Comparison of ENCODE assay signal across 18 cellular contexts in the genomic region with DNA sequence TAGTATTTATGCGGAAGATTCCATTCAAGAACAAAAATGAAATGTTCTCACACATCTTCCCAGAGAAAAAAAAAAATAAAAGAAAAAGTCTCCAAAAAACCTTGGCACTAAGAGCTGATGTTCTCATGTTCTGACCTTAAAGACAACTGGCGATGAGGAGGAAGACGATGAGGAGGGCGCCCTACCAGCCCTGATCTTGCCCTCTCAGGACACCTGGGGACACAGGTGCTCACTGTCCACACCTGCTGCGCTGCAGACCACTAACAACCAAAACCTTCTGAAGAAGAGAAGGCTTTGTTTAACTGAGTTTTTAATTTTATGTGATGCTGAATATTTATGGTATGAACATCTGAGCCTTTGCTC.
DNase-seq lines count a peak whose midpoint lies in the region; ATAC-seq and TF ChIP-seq lines count a peak whose summit lies in the region.
"Had no signal": no experiment of that assay in that cellular context is flagged by ENCODE, and none has a peak within 500 bp of the region (broad histone marks: within the 10 kb centered on the region; RNA-seq: fewer than 3 reads in every experiment).

No MANE protein-coding gene starts in this region.

- peak overlapping the region; percentile 77 to 97 (median 96) for H3K27ac Mint-ChIP-seq in CD14-positive monocyte
- H3K27ac Mint-ChIP-seq in CD4-positive, alpha-beta memory T cell = peak overlapping the region in 5 of 7 donors; percentile 14 to 88 (median 80)
- peak overlapping the region; percentile 93 for H3K27ac Mint-ChIP-seq in activated naive CD8-positive, alpha-beta T cell treated with anti-CD3 and anti-CD28 coated beads for 36 hours
- peak overlapping the region; percentile 75 to 88 for H3K27ac Mint-ChIP-seq in natural killer cell treated with Interleukin-12 subunit alpha and Interleukin-12 subunit beta and Interleukin-15 and Interleukin-18, amount 100 ng/mL, for 72 hours
- H3K27ac Mint-ChIP-seq: B cell, GM23338 had no signal

- no peak overlapping the region for H3K4me3 ChIP-seq in CD4-positive, alpha-beta memory T cell (ENCODE audit: low read length in 2 of 2)
- H3K4me3 ChIP-seq: colonic mucosa, GM23338, left lung, prostate gland had no signal

- intact Hi-C loops in CD14-positive monocyte (cut with micrococcal nuclease) = no loop called here
- intact Hi-C loops in CD4-positive, alpha-beta memory T cell (cut with micrococcal nuclease) = loop anchor here (1.0 to 10.0 kb wide), 2 partner anchors 22 to 51 kb away; no protein-coding TSS in a partner anchor

- no peaks in the 10 kb centered on the region for H3K36me3 ChIP-seq in CD4-positive, alpha-beta memory T cell (ENCODE audit: insufficient read depth, low read length)
- H3K36me3 ChIP-seq: colonic mucosa, left lung, prostate gland had no signal

- peaks cover 17 to 27% of the 10 kb centered on the region in 2 donors for H3K36me3 Mint-ChIP-seq in CD14-positive monocyte
- H3K36me3 Mint-ChIP-seq in CD4-positive, alpha-beta memory T cell = peaks cover 0 to 4% of the 10 kb centered on the region in 2 donors
- H3K36me3 Mint-ChIP-seq in activated naive CD8-positive, alpha-beta T cell treated with anti-CD3 and anti-CD28 coated beads for 36 hours = peaks cover 11% of the 10 kb centered on the region
- H3K36me3 Mint-ChIP-seq in natural killer cell treated with Interleukin-12 subunit alpha and Interleukin-12 subunit beta and Interleukin-15 and Interleukin-18, amount 100 ng/mL, for 72 hours = no peaks in the 10 kb centered on the region

- peaks cover 0 to 3% (median 2%) of the 10 kb centered on the region in 3 donors for H3K27me3 Mint-ChIP-seq in CD14-positive monocyte (ENCODE audit: low read depth in 3 of 3)
- H3K27me3 Mint-ChIP-seq in CD4-positive, alpha-beta memory T cell = no peaks in the 10 kb centered on the region
- no peaks in the 10 kb centered on the region for H3K27me3 Mint-ChIP-seq in activated naive CD8-positive, alpha-beta T cell treated with anti-CD3 and anti-CD28 coated beads for 36 hours
- H3K27me3 Mint-ChIP-seq in natural killer cell treated with Interleukin-12 subunit alpha and Interleukin-12 subunit beta and Interleukin-15 and Interleukin-18, amount 100 ng/mL, for 72 hours = no peaks in the 10 kb centered on the region
- H3K27me3 Mint-ChIP-seq: B cell had no signal

- no peak for ATAC-seq in natural killer cell treated with Interleukin-12 subunit alpha and Interleukin-12 subunit beta and Interleukin-15 and Interleukin-18, amount 100 ng/mL, for 72 hours
- ATAC-seq in SK-N-SH treated with all-trans-retinoic acid at 6 μM for 48 hours (no peak), omental fat pad (ENCODE audit: low FRiP score) (no peak)
- ATAC-seq: GM23338, left lung, Right ventricle myocardium inferior had no signal

- H3K9me3 Mint-ChIP-seq in CD14-positive monocyte = no peaks in the 10 kb centered on the region
- no peaks in the 10 kb centered on the region for H3K9me3 Mint-ChIP-seq in CD4-positive, alpha-beta memory T cell
- peaks cover 1% of the 10 kb centered on the region for H3K9me3 Mint-ChIP-seq in activated naive CD8-positive, alpha-beta T cell treated with anti-CD3 and anti-CD28 coated beads for 36 hours
- no peaks in the 10 kb centered on the region for H3K9me3 Mint-ChIP-seq in natural killer cell treated with Interleukin-12 subunit alpha and Interleukin-12 subunit beta and Interleukin-15 and Interleukin-18, amount 100 ng/mL, for 72 hours
- H3K9me3 Mint-ChIP-seq: GM23338 had no signal

- peak overlapping the region in 1 of 2 donors; percentile 67 for H3K4me3 Mint-ChIP-seq in CD14-positive monocyte
- peak overlapping the region in 6 of 8 donors; percentile 66 to 82 (median 76) for H3K4me3 Mint-ChIP-seq in CD4-positive, alpha-beta memory T cell
- peak overlapping the region; percentile 66 for H3K4me3 Mint-ChIP-seq in activated naive CD8-positive, alpha-beta T cell treated with anti-CD3 and anti-CD28 coated beads for 36 hours
- peak overlapping the region; percentile 82 for H3K4me3 Mint-ChIP-seq in natural killer cell treated with Interleukin-12 subunit alpha and Interleukin-12 subunit beta and Interleukin-15 and Interleukin-18, amount 100 ng/mL, for 72 hours
- H3K4me3 Mint-ChIP-seq: B cell, GM23338 had no signal

- no peaks in the 10 kb centered on the region for H3K9me3 ChIP-seq in CD4-positive, alpha-beta memory T cell (ENCODE audit: control insufficient read depth in 1 of 2, low read length in 2 of 2)
- H3K9me3 ChIP-seq: colonic mucosa, left lung, prostate gland, spleen had no signal

- CTCF ChIA-PET in CD4-positive, alpha-beta memory T cell (lab: Charles Lee; ENCODE audit: partially characterized antibody) = interaction anchor here (0.9 to 1.2 kb wide), 3 partner anchors 35 to 73 kb away, joined by 3 to 5 read pairs (median 3); no protein-coding TSS in a partner anchor

- DNase-seq in CD14-positive monocyte (ENCODE audit: low spot score) (no peak), DMS79 treated with DMSO at 0.1 percent for 48 hours (lab: John Stamatoyannopoulos, UW) (no peak), omental fat pad (ENCODE audit: low spot score) (no peak)
- no peak for DNase-seq in CD4-positive, alpha-beta memory T cell
- DNase-seq in activated naive CD8-positive, alpha-beta T cell treated with anti-CD3 and anti-CD28 coated beads for 36 hours = no peak
- DNase-seq in natural killer cell treated with Interleukin-12 subunit alpha and Interleukin-12 subunit beta and Interleukin-15 and Interleukin-18, amount 100 ng/mL, for 72 hours (ENCODE audit: low spot score) = no peak
- DNase-seq: colonic mucosa, left lung, NCI-H187, NCI-H446, spleen, T-helper 9 cell, trophoblast cell had no signal

- peaks cover 83% of the 10 kb centered on the region for H3K4me1 Mint-ChIP-seq in CD14-positive monocyte
- peaks cover 51 to 81% (median 64%) of the 10 kb centered on the region in 4 donors for H3K4me1 Mint-ChIP-seq in CD4-positive, alpha-beta memory T cell
- peaks cover 56% of the 10 kb centered on the region for H3K4me1 Mint-ChIP-seq in activated naive CD8-positive, alpha-beta T cell treated with anti-CD3 and anti-CD28 coated beads for 36 hours
- H3K4me1 Mint-ChIP-seq in natural killer cell treated with Interleukin-12 subunit alpha and Interleukin-12 subunit beta and Interleukin-15 and Interleukin-18, amount 100 ng/mL, for 72 hours (ENCODE audit: low read depth in 2 of 2) = peaks cover 45 to 57% of the 10 kb centered on the region in 2 donors

- no peak overlapping the region for H3K27ac ChIP-seq in CD4-positive, alpha-beta memory T cell (ENCODE audit: low read depth, low read length)
- H3K27ac ChIP-seq: colonic mucosa, prostate gland had no signal

- no peaks in the 10 kb centered on the region for H3K27me3 ChIP-seq in CD4-positive, alpha-beta memory T cell (ENCODE audit: insufficient read depth, low read length)
- H3K27me3 ChIP-seq: colonic mucosa, left lung, spleen had no signal

- H3K4me1 ChIP-seq in CD4-positive, alpha-beta memory T cell (ENCODE audit: insufficient read depth, low read length) = peaks cover 63% of the 10 kb centered on the region
- H3K4me1 ChIP-seq: colonic mucosa had no signal

- no peak for TF ChIP-seq CTCF in CD14-positive monocyte (IDR thresholded peaks at IDR 0.05)
- no peak for TF ChIP-seq CTCF in omental fat pad (IDR thresholded peaks at IDR 0.05)

- POLR2A ChIA-PET in CD4-positive, alpha-beta memory T cell (lab: Charles Lee; ENCODE audit: partially characterized antibody) = interaction anchor here (1.0 to 1.7 kb wide), 3 partner anchors 10 to 52 kb away, joined by 3 to 4 read pairs (median 3); no protein-coding TSS in a partner anchor

TF ChIP-seq in SK-N-SH treated with all-trans-retinoic acid at 6 μM for 48 hours, 23 proteins besides CTCF, POLR2A, EP300 and RAD21 (continues in another document):
- TF ChIP-seq, protein P1, sequence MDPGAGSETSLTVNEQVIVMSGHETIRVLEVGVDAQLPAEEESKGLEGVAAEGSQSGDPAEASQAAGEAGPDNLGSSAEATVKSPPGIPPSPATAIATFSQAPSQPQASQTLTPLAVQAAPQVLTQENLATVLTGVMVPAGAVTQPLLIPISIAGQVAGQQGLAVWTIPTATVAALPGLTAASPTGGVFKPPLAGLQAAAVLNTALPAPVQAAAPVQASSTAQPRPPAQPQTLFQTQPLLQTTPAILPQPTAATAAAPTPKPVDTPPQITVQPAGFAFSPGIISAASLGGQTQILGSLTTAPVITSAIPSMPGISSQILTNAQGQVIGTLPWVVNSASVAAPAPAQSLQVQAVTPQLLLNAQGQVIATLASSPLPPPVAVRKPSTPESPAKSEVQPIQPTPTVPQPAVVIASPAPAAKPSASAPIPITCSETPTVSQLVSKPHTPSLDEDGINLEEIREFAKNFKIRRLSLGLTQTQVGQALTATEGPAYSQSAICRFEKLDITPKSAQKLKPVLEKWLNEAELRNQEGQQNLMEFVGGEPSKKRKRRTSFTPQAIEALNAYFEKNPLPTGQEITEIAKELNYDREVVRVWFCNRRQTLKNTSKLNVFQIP (CRISPR knock-in tag; IDR thresholded peaks at IDR 0.05; ENCODE audit: borderline replicate concordance, low read depth) = no peak
- TF ChIP-seq ZNF8 (CRISPR knock-in tag; IDR thresholded peaks at IDR 0.05) = no peak
- TF ChIP-seq ZC3H10 (CRISPR knock-in tag; IDR thresholded peaks at IDR 0.05) = no peak
- no peak for TF ChIP-seq ZNF565 (CRISPR knock-in tag; conservative IDR thresholded peaks at IDR 0.05; ENCODE audit: low read depth)
- TF ChIP-seq, protein P2, sequence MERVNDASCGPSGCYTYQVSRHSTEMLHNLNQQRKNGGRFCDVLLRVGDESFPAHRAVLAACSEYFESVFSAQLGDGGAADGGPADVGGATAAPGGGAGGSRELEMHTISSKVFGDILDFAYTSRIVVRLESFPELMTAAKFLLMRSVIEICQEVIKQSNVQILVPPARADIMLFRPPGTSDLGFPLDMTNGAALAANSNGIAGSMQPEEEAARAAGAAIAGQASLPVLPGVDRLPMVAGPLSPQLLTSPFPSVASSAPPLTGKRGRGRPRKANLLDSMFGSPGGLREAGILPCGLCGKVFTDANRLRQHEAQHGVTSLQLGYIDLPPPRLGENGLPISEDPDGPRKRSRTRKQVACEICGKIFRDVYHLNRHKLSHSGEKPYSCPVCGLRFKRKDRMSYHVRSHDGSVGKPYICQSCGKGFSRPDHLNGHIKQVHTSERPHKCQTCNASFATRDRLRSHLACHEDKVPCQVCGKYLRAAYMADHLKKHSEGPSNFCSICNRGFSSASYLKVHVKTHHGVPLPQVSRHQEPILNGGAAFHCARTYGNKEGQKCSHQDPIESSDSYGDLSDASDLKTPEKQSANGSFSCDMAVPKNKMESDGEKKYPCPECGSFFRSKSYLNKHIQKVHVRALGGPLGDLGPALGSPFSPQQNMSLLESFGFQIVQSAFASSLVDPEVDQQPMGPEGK (CRISPR knock-in tag; IDR thresholded peaks at IDR 0.05; ENCODE audit: borderline replicate concordance) = no peak
- TF ChIP-seq OSR1 (CRISPR knock-in tag; IDR thresholded peaks at IDR 0.05) = no peak
- TF ChIP-seq ISL1 (CRISPR knock-in tag; IDR thresholded peaks at IDR 0.05) = no peak
- TF ChIP-seq ZFP30 (CRISPR knock-in tag; IDR thresholded peaks at IDR 0.05) = no peak
- TF ChIP-seq SNAI2 (CRISPR knock-in tag; IDR thresholded peaks at IDR 0.05) = no peak
- TF ChIP-seq ESRRG (CRISPR knock-in tag; IDR thresholded peaks at IDR 0.05) = no peak
- no peak for TF ChIP-seq TOX (CRISPR knock-in tag; IDR thresholded peaks at IDR 0.05; ENCODE audit: borderline replicate concordance)
- no peak for TF ChIP-seq GLIS3 (CRISPR knock-in tag; IDR thresholded peaks at IDR 0.05)
- no peak for TF ChIP-seq RARB (CRISPR knock-in tag; IDR thresholded peaks at IDR 0.05)
